Comparison of ENCODE assay signal across 1 cellular context in the genomic region with DNA sequence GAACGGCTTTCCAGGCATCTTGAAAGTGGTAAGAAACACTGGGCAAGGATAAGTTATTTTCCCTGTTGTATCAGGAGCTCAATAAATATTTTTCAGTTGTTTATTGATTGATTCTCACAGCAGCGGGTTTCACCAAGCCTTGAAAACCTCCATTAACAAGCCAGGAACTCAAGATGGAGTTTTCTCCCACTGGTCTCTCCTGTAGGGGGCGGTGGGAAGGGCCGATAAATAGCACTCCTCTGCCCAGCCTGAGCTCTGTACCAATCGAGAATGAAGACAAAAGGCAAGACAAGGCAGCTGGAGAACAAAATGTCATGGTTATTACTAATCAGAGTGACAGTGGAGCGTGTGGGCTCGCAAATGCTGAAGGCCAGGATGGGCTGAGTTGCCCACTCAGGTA.
TF ChIP-seq lines count a peak whose summit lies in the region.

No MANE protein-coding gene starts in this region.

TF ChIP-seq in WTC11, 78 proteins besides CTCF, POLR2A, EP300 and RAD21 (continued from another document):
- TF ChIP-seq, protein P1, sequence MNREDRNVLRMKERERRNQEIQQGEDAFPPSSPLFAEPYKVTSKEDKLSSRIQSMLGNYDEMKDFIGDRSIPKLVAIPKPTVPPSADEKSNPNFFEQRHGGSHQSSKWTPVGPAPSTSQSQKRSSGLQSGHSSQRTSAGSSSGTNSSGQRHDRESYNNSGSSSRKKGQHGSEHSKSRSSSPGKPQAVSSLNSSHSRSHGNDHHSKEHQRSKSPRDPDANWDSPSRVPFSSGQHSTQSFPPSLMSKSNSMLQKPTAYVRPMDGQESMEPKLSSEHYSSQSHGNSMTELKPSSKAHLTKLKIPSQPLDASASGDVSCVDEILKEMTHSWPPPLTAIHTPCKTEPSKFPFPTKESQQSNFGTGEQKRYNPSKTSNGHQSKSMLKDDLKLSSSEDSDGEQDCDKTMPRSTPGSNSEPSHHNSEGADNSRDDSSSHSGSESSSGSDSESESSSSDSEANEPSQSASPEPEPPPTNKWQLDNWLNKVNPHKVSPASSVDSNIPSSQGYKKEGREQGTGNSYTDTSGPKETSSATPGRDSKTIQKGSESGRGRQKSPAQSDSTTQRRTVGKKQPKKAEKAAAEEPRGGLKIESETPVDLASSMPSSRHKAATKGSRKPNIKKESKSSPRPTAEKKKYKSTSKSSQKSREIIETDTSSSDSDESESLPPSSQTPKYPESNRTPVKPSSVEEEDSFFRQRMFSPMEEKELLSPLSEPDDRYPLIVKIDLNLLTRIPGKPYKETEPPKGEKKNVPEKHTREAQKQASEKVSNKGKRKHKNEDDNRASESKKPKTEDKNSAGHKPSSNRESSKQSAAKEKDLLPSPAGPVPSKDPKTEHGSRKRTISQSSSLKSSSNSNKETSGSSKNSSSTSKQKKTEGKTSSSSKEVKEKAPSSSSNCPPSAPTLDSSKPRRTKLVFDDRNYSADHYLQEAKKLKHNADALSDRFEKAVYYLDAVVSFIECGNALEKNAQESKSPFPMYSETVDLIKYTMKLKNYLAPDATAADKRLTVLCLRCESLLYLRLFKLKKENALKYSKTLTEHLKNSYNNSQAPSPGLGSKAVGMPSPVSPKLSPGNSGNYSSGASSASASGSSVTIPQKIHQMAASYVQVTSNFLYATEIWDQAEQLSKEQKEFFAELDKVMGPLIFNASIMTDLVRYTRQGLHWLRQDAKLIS (CRISPR knock-in tag; IDR thresholded peaks at IDR 0.05; ENCODE audit: borderline replicate concordance), result no peak
- TF ChIP-seq JAZF1 (CRISPR knock-in tag; IDR thresholded peaks at IDR 0.05) (no peak), GTF2I (CRISPR knock-in tag; conservative IDR thresholded peaks at IDR 0.05) (no peak), ZNF671 (CRISPR knock-in tag; IDR thresholded peaks at IDR 0.05) (no peak), HMGA2 (CRISPR knock-in tag; IDR thresholded peaks at IDR 0.05) (no peak), GRHL2 (CRISPR knock-in tag; IDR thresholded peaks at IDR 0.05; ENCODE audit: insufficient replicate concordance, severe bottlenecking) (no peak), ETV6 (CRISPR knock-in tag; IDR thresholded peaks at IDR 0.05) (no peak), ESRRA (CRISPR knock-in tag; IDR thresholded peaks at IDR 0.05; ENCODE audit: borderline replicate concordance) (no peak)
- TF ChIP-seq, protein P2, sequence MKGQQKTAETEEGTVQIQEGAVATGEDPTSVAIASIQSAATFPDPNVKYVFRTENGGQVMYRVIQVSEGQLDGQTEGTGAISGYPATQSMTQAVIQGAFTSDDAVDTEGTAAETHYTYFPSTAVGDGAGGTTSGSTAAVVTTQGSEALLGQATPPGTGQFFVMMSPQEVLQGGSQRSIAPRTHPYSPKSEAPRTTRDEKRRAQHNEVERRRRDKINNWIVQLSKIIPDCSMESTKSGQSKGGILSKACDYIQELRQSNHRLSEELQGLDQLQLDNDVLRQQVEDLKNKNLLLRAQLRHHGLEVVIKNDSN (CRISPR knock-in tag; IDR thresholded peaks at IDR 0.05), result no peak
- TF ChIP-seq, protein P3, sequence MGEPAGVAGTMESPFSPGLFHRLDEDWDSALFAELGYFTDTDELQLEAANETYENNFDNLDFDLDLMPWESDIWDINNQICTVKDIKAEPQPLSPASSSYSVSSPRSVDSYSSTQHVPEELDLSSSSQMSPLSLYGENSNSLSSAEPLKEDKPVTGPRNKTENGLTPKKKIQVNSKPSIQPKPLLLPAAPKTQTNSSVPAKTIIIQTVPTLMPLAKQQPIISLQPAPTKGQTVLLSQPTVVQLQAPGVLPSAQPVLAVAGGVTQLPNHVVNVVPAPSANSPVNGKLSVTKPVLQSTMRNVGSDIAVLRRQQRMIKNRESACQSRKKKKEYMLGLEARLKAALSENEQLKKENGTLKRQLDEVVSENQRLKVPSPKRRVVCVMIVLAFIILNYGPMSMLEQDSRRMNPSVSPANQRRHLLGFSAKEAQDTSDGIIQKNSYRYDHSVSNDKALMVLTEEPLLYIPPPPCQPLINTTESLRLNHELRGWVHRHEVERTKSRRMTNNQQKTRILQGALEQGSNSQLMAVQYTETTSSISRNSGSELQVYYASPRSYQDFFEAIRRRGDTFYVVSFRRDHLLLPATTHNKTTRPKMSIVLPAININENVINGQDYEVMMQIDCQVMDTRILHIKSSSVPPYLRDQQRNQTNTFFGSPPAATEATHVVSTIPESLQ (CRISPR knock-in tag; IDR thresholded peaks at IDR 0.05), result no peak
- TF ChIP-seq, protein P4, sequence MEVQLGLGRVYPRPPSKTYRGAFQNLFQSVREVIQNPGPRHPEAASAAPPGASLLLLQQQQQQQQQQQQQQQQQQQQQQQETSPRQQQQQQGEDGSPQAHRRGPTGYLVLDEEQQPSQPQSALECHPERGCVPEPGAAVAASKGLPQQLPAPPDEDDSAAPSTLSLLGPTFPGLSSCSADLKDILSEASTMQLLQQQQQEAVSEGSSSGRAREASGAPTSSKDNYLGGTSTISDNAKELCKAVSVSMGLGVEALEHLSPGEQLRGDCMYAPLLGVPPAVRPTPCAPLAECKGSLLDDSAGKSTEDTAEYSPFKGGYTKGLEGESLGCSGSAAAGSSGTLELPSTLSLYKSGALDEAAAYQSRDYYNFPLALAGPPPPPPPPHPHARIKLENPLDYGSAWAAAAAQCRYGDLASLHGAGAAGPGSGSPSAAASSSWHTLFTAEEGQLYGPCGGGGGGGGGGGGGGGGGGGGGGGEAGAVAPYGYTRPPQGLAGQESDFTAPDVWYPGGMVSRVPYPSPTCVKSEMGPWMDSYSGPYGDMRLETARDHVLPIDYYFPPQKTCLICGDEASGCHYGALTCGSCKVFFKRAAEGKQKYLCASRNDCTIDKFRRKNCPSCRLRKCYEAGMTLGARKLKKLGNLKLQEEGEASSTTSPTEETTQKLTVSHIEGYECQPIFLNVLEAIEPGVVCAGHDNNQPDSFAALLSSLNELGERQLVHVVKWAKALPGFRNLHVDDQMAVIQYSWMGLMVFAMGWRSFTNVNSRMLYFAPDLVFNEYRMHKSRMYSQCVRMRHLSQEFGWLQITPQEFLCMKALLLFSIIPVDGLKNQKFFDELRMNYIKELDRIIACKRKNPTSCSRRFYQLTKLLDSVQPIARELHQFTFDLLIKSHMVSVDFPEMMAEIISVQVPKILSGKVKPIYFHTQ (CRISPR knock-in tag; IDR thresholded peaks at IDR 0.05), result no peak
- TF ChIP-seq, protein P5, sequence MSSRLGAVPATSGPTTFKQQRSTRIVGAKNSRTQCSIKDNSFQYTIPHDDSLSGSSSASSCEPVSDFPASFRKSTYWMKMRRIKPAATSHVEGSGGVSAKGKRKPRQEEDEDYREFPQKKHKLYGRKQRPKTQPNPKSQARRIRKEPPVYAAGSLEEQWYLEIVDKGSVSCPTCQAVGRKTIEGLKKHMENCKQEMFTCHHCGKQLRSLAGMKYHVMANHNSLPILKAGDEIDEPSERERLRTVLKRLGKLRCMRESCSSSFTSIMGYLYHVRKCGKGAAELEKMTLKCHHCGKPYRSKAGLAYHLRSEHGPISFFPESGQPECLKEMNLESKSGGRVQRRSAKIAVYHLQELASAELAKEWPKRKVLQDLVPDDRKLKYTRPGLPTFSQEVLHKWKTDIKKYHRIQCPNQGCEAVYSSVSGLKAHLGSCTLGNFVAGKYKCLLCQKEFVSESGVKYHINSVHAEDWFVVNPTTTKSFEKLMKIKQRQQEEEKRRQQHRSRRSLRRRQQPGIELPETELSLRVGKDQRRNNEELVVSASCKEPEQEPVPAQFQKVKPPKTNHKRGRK (CRISPR knock-in tag; IDR thresholded peaks at IDR 0.05; ENCODE audit: borderline replicate concordance), result no peak
- TF ChIP-seq, protein P6, sequence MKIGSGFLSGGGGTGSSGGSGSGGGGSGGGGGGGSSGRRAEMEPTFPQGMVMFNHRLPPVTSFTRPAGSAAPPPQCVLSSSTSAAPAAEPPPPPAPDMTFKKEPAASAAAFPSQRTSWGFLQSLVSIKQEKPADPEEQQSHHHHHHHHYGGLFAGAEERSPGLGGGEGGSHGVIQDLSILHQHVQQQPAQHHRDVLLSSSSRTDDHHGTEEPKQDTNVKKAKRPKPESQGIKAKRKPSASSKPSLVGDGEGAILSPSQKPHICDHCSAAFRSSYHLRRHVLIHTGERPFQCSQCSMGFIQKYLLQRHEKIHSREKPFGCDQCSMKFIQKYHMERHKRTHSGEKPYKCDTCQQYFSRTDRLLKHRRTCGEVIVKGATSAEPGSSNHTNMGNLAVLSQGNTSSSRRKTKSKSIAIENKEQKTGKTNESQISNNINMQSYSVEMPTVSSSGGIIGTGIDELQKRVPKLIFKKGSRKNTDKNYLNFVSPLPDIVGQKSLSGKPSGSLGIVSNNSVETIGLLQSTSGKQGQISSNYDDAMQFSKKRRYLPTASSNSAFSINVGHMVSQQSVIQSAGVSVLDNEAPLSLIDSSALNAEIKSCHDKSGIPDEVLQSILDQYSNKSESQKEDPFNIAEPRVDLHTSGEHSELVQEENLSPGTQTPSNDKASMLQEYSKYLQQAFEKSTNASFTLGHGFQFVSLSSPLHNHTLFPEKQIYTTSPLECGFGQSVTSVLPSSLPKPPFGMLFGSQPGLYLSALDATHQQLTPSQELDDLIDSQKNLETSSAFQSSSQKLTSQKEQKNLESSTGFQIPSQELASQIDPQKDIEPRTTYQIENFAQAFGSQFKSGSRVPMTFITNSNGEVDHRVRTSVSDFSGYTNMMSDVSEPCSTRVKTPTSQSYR (CRISPR knock-in tag; IDR thresholded peaks at IDR 0.05), result no peak
